In the genomic region with DNA sequence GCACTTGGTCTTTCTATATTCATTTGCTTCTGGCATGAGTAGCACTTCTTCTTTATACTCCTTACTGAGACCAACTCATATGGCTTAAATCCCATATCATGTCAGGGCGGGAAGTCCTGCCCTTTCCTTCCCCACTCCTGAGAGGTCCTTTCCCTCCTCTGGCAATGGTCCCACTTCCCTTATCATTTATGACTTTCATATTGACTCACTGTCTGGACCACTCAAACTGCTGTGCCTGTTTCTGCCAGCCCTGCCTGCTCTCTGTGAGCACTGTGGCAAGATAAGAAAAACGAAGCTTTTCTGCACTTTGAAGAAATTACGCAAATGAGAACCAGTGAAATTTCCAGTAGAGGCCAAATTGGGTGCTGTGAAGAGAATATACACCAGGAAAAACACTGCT, we compare ENCODE assay signal across 1 cellular context.
TF ChIP-seq lines count a peak whose summit lies in the region.

No MANE protein-coding gene starts in this region.

TF ChIP-seq in HepG2, 621 proteins besides CTCF, POLR2A, EP300 and RAD21:
- TF ChIP-seq ZNF235 (CRISPR knock-in tag; IDR thresholded peaks at IDR 0.05; ENCODE audit: borderline replicate concordance) (no peak), SIN3A (IDR thresholded peaks at IDR 0.05; ENCODE audit: borderline replicate concordance, low read depth, low read length) (no peak), HNRNPLL (IDR thresholded peaks at IDR 0.05; ENCODE audit: low read depth, low read length, poor library complexity, severe bottlenecking) (no peak)
